In the genomic region with DNA sequence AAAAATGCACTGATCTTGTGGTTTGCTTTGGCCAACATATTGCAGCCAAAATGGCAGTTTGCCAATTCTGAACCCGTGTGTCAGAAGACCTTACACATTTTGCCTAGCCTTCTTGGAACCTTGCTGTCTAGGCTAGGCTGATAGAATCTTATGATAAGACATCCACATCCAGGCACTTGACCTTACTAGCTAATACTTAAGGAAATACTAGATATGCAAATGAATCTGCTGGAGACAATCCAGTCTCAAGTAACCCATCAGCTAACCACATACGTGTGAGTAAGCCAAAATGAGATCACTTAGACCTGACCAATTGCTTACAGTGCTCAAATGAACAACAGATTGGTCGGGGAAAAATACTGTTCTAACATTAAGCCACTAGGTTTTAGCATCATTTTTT, we compare ENCODE assay signal across 15 cellular contexts.
DNase-seq lines count a peak whose midpoint lies in the region; ATAC-seq, FAIRE-seq and TF ChIP-seq lines count a peak whose summit lies in the region.
"Had no signal": no experiment of that assay in that cellular context is flagged by ENCODE, and none has a peak within 500 bp of the region (broad histone marks: within the 10 kb centered on the region; RNA-seq: fewer than 3 reads in every experiment).

No MANE protein-coding gene starts in this region.

- H3K4me3 ChIP-seq in PC-9 (no peak overlapping the region), endothelial cell of umbilical vein (replicated peaks in 1 of 3; ENCODE audit: insufficient read depth in 1 of 3, low read depth in 1 of 3, low read length in 3 of 3) (no peak overlapping the region), retinal pigment epithelial cell (ENCODE audit: low read length) (no peak overlapping the region)
- H3K4me3 ChIP-seq: prostate gland, SK-N-MC had no signal

- POLR2A ChIA-PET in PC-9 (lab: Charles Lee; ENCODE audit: unreplicated experiment) = interaction anchor here (0.7 kb wide), 1 partner anchor 95 kb away, joined by 6 read pairs; no protein-coding TSS in a partner anchor
- POLR2A ChIA-PET in endothelial cell of umbilical vein (lab: Charles Lee) = no interaction called here

- TF ChIP-seq POLR2A in endothelial cell of umbilical vein (IDR thresholded peaks at IDR 0.05; ENCODE audit: low read depth, low read length) = no peak

- no peak for ATAC-seq in activated CD4-positive, CD25-positive, alpha-beta regulatory T cell treated with anti-CD3 and anti-CD28 coated beads, Interleukin-2, amount 50 U/mL, for 24 hours
- ATAC-seq: activated CD4-positive, alpha-beta T cell treated with anti-CD3 and anti-CD28 coated beads for 36 hours had no signal

- no peak overlapping the region for H3K9ac ChIP-seq in endothelial cell of umbilical vein (replicated peaks; ENCODE audit: extremely low read depth, insufficient read depth, low read length)

- H3K27ac ChIP-seq in PC-9 = no peak overlapping the region
- H3K27ac ChIP-seq in endothelial cell of umbilical vein (ENCODE audit: insufficient read depth, low read depth, low read length) = no peak overlapping the region
- H3K27ac ChIP-seq: 22Rv1, prostate gland, SK-N-MC had no signal

- intact Hi-C loops in PC-9 (cut with micrococcal nuclease; ENCODE audit: unreplicated experiment) = no loop called here
- intact Hi-C loops in endothelial cell of umbilical vein (cut with micrococcal nuclease) = no loop called here

- CTCF ChIA-PET in PC-9 (lab: Charles Lee) (no interaction called here), endothelial cell of umbilical vein (lab: Charles Lee) (no interaction called here)

- no peaks in the 10 kb centered on the region for H3K9me1 ChIP-seq in endothelial cell of umbilical vein (replicated peaks; ENCODE audit: control insufficient read depth, extremely low read depth, insufficient read depth, low read length)

- H4K20me1 ChIP-seq in PC-9 (ENCODE audit: insufficient read depth) = no peaks in the 10 kb centered on the region
- no peaks in the 10 kb centered on the region for H4K20me1 ChIP-seq in endothelial cell of umbilical vein (replicated peaks; ENCODE audit: control insufficient read depth, extremely low read depth, insufficient read depth, low read length)

- BruUV-seq in PC-9 (replicated peaks; lab: Mats Ljungman, UMichigan) (no TSS peak), endothelial cell of umbilical vein (replicated peaks; lab: Mats Ljungman, UMichigan) (no TSS peak)

- H2AFZ ChIP-seq in PC-9 = no peak overlapping the region
- H2AFZ ChIP-seq in endothelial cell of umbilical vein (ENCODE audit: low read depth, low read length) = no peak overlapping the region

- no peaks in the 10 kb centered on the region for H3K27me3 ChIP-seq in PC-9 (ENCODE audit: insufficient read depth, low read depth)
- no peaks in the 10 kb centered on the region for H3K27me3 ChIP-seq in endothelial cell of umbilical vein (ENCODE audit: control insufficient read depth in 2 of 2, insufficient read depth in 2 of 2, low read length in 2 of 2)

- TF ChIP-seq CTCF in PC-9 (conservative IDR thresholded peaks at IDR 0.05) (no peak), endothelial cell of umbilical vein (IDR thresholded peaks at IDR 0.05; ENCODE audit: extremely low read depth in 1 of 2, insufficient read depth in 1 of 2, low read depth in 1 of 2, low read length in 2 of 2) (no peak), retinal pigment epithelial cell (conservative IDR thresholded peaks at IDR 0.05; ENCODE audit: low read depth, low read length) (no peak)

- FAIRE-seq in endothelial cell of umbilical vein (lab: Jason Lieb, UNC) = no peak

- peak; percentile 4 for DNase-seq in DMS 273 (lab: John Stamatoyannopoulos, UW; ENCODE audit: unreplicated experiment)
- DNase-seq in DMS 273 treated with DMSO at 0.1 percent for 48 hours (lab: John Stamatoyannopoulos, UW) = no peak
- DNase-seq in PC-9 = peak; percentile 43 to 48
- peak; percentile 16 for DNase-seq in endothelial cell of umbilical vein (ENCODE audit: low read depth, low spot score)
- peak; percentile 97 for DNase-seq in retinal pigment epithelial cell (ENCODE audit: low read depth)
- no peak for DNase-seq in mesenteric fat pad (ENCODE audit: low spot score)
- DNase-seq in NK-92 treated with Interleukin-12 subunit alpha and Interleukin-12 subunit beta, amount 100 ng/mL, for 24 hours (lab: John Stamatoyannopoulos, UW) = no peak
- DNase-seq: activated CD4-positive, alpha-beta T cell treated with anti-CD3 and anti-CD28 coated beads for 36 hours; dermis blood vessel endothelial cell; MM.1S; NCI-H526 had no signal

- H3K9me2 ChIP-seq in PC-9 (ENCODE audit: insufficient read depth) = no peaks in the 10 kb centered on the region

- H3K4me2 ChIP-seq in PC-9 (no peak overlapping the region), endothelial cell of umbilical vein (ENCODE audit: insufficient read depth, low read length) (no peak overlapping the region)

- H3F3A ChIP-seq in PC-9 (ENCODE audit: insufficient read depth, low read depth) = no peaks in the 10 kb centered on the region

- no peaks in the 10 kb centered on the region for H3K36me3 ChIP-seq in PC-9 (ENCODE audit: low read depth)
- H3K36me3 ChIP-seq in endothelial cell of umbilical vein (ENCODE audit: control insufficient read depth in 2 of 2, extremely low read depth in 1 of 2, insufficient read depth in 2 of 2, low read length in 2 of 2) = no peaks in the 10 kb centered on the region
- H3K36me3 ChIP-seq: prostate gland had no signal

- no peaks in the 10 kb centered on the region for H3K9me3 ChIP-seq in PC-9 (ENCODE audit: insufficient read depth, low read depth)
- no peaks in the 10 kb centered on the region for H3K9me3 ChIP-seq in endothelial cell of umbilical vein (replicated peaks; ENCODE audit: control insufficient read depth, insufficient read depth, low read length)
- H3K9me3 ChIP-seq: prostate gland had no signal

- H3K4me1 ChIP-seq in PC-9 (replicated peaks; ENCODE audit: insufficient read depth) = no peaks in the 10 kb centered on the region
- no peaks in the 10 kb centered on the region for H3K4me1 ChIP-seq in endothelial cell of umbilical vein (ENCODE audit: control insufficient read depth, extremely low read depth, insufficient read depth, low read length)
- H3K4me1 ChIP-seq: prostate gland had no signal

- no peaks in the 10 kb centered on the region for H3K79me2 ChIP-seq in PC-9 (ENCODE audit: low read depth)
- H3K79me2 ChIP-seq in endothelial cell of umbilical vein (ENCODE audit: control insufficient read depth, insufficient read depth, low read length) = no peaks in the 10 kb centered on the region

- dilution Hi-C loops in endothelial cell of umbilical vein (cut with MboI; ENCODE audit: extremely low pct_ligation_motif_present, low sequenced_read_pairs) = no loop called here

TF ChIP-seq in endothelial cell of umbilical vein, 7 proteins besides CTCF, POLR2A, EP300 and RAD21:
- TF ChIP-seq GATA2 (IDR thresholded peaks at IDR 0.05; ENCODE audit: insufficient read depth, insufficient read length, low read depth, low read length) (peak; percentile 81), EZH2 (IDR thresholded peaks at IDR 0.05; ENCODE audit: borderline replicate concordance, low read depth, low read length, severe bottlenecking) (no peak)

Comparison
In these comparisons a context has a peak if more than half of its experiments do, and no peak if none do; other contexts are left out.
1. DNase-seq: peak in DMS 273 (single experiment), PC-9 (2 of 2), endothelial cell of umbilical vein (single experiment) and retinal pigment epithelial cell (single experiment); none in DMS 273 treated with DMSO at 0.1 percent for 48 hours (single experiment), mesenteric fat pad (single experiment) and NK-92 treated with Interleukin-12 subunit alpha and Interleukin-12 subunit beta, amount 100 ng/mL, for 24 hours (single experiment).